In the genomic region with DNA sequence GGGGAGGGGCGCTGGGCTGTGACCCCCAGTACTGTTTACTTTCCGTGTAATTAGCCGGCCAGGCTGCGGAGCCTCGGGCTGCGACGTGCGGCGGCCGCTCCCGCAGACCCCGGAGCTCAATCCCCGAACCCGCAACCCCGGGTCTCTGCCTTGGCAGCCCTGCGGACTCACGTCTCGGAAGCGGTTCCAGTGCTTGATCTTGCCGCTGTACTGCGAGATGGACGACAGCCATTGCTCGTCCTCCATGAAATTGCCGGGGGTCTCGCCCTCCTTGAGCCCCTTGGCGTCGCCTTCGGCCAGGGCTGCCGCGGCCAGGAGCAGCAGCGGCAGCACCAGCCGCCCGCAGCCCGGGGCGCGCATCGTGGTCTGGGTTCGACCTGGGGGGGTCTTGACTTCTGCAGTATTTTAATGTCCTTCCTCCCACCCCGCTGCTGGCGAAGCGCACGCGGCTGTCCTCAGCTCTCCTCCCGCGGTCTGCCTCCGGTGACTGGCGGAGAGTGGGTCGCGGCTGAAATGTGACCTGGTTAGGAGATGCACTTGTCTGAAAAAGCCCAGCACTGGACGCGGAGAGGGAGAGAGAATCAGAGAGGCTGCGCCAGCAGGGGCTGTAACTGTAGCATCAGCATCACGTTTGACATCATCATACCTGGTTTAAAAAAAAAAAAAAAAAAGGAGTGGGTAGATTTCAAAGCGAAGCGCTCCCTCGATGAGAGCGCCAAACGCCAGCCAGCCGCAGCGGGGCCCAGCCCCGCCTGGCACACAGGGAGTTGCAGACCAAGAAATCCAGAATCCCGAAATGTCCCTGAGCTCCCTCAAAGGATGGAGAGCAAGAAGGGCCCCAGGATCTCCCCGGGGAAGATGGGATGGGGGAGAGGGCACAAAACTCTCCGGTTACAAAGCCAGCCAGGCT, we compare ENCODE assay signal across 1 cellular context.
TF ChIP-seq lines count a peak whose summit lies in the region.

A gene with protein sequence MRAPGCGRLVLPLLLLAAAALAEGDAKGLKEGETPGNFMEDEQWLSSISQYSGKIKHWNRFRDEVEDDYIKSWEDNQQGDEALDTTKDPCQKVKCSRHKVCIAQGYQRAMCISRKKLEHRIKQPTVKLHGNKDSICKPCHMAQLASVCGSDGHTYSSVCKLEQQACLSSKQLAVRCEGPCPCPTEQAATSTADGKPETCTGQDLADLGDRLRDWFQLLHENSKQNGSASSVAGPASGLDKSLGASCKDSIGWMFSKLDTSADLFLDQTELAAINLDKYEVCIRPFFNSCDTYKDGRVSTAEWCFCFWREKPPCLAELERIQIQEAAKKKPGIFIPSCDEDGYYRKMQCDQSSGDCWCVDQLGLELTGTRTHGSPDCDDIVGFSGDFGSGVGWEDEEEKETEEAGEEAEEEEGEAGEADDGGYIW (minus strand): TSS at position 583 of the 910 bp plus-strand sequence. CDS start 223 bp downstream, at position 360.

TF ChIP-seq in HepG2, 621 proteins besides CTCF, POLR2A, EP300 and RAD21 (continued from another document and continues in another):
- TF ChIP-seq, protein P1, sequence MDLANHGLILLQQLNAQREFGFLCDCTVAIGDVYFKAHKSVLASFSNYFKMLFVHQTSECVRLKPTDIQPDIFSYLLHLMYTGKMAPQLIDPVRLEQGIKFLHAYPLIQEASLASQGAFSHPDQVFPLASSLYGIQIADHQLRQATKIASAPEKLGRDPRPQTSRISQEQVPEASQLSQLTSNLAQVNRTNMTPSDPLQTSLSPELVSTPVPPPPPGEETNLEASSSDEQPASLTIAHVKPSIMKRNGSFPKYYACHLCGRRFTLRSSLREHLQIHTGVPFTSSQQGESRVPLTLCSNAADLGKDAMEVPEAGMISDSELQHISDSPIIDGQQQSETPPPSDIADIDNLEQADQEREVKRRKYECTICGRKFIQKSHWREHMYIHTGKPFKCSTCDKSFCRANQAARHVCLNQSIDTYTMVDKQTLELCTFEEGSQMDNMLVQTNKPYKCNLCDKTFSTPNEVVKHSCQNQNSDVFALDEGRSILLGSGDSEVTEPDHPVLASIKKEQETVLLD (CRISPR knock-in tag; IDR thresholded peaks at IDR 0.05; ENCODE audit: low read depth) = no peak
- TF ChIP-seq ZBTB7A (CRISPR knock-in tag; IDR thresholded peaks at IDR 0.05) (peak; percentile 22; the same call in 1 of the 2 replicates), ARHGAP35 (CRISPR knock-in tag; IDR thresholded peaks at IDR 0.05; ENCODE audit: borderline replicate concordance) (no peak), MTF1 (CRISPR knock-in tag; IDR thresholded peaks at IDR 0.05) (no peak), ZNF569 (CRISPR knock-in tag; IDR thresholded peaks at IDR 0.05; ENCODE audit: borderline replicate concordance) (no peak), FOSL2 (CRISPR knock-in tag; IDR thresholded peaks at IDR 0.05) (no peak), ZIK1 (CRISPR knock-in tag; IDR thresholded peaks at IDR 0.05; ENCODE audit: borderline replicate concordance, low read depth) (0 out of 2 replicates have a peak, but pooled peaks have one; percentile 40), ZNF501 (CRISPR knock-in tag; IDR thresholded peaks at IDR 0.05) (peak; percentile 57; the same call in 1 of the 2 replicates), NFKB2 (CRISPR knock-in tag; IDR thresholded peaks at IDR 0.05; ENCODE audit: borderline replicate concordance) (no peak), GTF3A (CRISPR knock-in tag; conservative IDR thresholded peaks at IDR 0.05) (no peak), ZBTB20 (CRISPR knock-in tag; IDR thresholded peaks at IDR 0.05; ENCODE audit: borderline replicate concordance, low read depth) (0 out of 2 replicates have a peak, but pooled peaks have one; percentile 29), ZNF510 (CRISPR knock-in tag; IDR thresholded peaks at IDR 0.05; ENCODE audit: low read depth) (no peak), ZNF232 (CRISPR knock-in tag; IDR thresholded peaks at IDR 0.05; ENCODE audit: borderline replicate concordance) (0 out of 2 replicates have a peak, but pooled peaks have one; percentile 53), HOXA3 (CRISPR knock-in tag; IDR thresholded peaks at IDR 0.05) (peak; percentile 16; the same call in 1 of the 2 replicates), ZNF749 (CRISPR knock-in tag; IDR thresholded peaks at IDR 0.05; ENCODE audit: borderline replicate concordance) (no peak), ZSCAN30 (CRISPR knock-in tag; IDR thresholded peaks at IDR 0.05) (no peak), TAF1 (CRISPR knock-in tag; IDR thresholded peaks at IDR 0.05) (peak; percentile 21; the same call in 1 of the 2 replicates), ZEB1 (IDR thresholded peaks at IDR 0.05; ENCODE audit: insufficient replicate concordance, low read depth) (no peak), ZNF761 (CRISPR knock-in tag; conservative IDR thresholded peaks at IDR 0.05) (peak; percentile 39; the same call in 1 of the 2 replicates), SALL1 (CRISPR knock-in tag; IDR thresholded peaks at IDR 0.05) (0 out of 2 replicates have a peak, but pooled peaks have one; percentile 16), FOXA3 (CRISPR knock-in tag; IDR thresholded peaks at IDR 0.05) (no peak), NONO (IDR thresholded peaks at IDR 0.05) (no peak), NONO (CRISPR knock-in tag; conservative IDR thresholded peaks at IDR 0.05) (peak; percentile 47; the same call in 1 of the 2 replicates)
- TF ChIP-seq, protein P2, sequence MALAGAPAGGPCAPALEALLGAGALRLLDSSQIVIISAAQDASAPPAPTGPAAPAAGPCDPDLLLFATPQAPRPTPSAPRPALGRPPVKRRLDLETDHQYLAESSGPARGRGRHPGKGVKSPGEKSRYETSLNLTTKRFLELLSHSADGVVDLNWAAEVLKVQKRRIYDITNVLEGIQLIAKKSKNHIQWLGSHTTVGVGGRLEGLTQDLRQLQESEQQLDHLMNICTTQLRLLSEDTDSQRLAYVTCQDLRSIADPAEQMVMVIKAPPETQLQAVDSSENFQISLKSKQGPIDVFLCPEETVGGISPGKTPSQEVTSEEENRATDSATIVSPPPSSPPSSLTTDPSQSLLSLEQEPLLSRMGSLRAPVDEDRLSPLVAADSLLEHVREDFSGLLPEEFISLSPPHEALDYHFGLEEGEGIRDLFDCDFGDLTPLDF (CRISPR knock-in tag; IDR thresholded peaks at IDR 0.05) = no peak
- TF ChIP-seq, protein P3, sequence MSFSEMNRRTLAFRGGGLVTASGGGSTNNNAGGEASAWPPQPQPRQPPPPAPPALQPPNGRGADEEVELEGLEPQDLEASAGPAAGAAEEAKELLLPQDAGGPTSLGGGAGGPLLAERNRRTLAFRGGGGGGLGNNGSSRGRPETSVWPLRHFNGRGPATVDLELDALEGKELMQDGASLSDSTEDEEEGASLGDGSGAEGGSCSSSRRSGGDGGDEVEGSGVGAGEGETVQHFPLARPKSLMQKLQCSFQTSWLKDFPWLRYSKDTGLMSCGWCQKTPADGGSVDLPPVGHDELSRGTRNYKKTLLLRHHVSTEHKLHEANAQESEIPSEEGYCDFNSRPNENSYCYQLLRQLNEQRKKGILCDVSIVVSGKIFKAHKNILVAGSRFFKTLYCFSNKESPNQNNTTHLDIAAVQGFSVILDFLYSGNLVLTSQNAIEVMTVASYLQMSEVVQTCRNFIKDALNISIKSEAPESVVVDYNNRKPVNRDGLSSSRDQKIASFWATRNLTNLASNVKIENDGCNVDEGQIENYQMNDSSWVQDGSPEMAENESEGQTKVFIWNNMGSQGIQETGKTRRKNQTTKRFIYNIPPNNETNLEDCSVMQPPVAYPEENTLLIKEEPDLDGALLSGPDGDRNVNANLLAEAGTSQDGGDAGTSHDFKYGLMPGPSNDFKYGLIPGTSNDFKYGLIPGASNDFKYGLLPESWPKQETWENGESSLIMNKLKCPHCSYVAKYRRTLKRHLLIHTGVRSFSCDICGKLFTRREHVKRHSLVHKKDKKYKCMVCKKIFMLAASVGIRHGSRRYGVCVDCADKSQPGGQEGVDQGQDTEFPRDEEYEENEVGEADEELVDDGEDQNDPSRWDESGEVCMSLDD (CRISPR knock-in tag; IDR thresholded peaks at IDR 0.05; ENCODE audit: borderline replicate concordance) = 0 out of 2 replicates have a peak, but pooled peaks have one; percentile 22
- TF ChIP-seq, protein P4, sequence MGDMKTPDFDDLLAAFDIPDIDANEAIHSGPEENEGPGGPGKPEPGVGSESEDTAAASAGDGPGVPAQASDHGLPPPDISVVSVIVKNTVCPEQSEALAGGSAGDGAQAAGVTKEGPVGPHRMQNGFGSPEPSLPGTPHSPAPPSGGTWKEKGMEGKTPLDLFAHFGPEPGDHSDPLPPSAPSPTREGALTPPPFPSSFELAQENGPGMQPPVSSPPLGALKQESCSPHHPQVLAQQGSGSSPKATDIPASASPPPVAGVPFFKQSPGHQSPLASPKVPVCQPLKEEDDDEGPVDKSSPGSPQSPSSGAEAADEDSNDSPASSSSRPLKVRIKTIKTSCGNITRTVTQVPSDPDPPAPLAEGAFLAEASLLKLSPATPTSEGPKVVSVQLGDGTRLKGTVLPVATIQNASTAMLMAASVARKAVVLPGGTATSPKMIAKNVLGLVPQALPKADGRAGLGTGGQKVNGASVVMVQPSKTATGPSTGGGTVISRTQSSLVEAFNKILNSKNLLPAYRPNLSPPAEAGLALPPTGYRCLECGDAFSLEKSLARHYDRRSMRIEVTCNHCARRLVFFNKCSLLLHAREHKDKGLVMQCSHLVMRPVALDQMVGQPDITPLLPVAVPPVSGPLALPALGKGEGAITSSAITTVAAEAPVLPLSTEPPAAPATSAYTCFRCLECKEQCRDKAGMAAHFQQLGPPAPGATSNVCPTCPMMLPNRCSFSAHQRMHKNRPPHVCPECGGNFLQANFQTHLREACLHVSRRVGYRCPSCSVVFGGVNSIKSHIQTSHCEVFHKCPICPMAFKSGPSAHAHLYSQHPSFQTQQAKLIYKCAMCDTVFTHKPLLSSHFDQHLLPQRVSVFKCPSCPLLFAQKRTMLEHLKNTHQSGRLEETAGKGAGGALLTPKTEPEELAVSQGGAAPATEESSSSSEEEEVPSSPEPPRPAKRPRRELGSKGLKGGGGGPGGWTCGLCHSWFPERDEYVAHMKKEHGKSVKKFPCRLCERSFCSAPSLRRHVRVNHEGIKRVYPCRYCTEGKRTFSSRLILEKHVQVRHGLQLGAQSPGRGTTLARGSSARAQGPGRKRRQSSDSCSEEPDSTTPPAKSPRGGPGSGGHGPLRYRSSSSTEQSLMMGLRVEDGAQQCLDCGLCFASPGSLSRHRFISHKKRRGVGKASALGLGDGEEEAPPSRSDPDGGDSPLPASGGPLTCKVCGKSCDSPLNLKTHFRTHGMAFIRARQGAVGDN (CRISPR knock-in tag; IDR thresholded peaks at IDR 0.05) = peak; percentile 71; the same call in 1 of the 2 replicates
- TF ChIP-seq, protein P5, sequence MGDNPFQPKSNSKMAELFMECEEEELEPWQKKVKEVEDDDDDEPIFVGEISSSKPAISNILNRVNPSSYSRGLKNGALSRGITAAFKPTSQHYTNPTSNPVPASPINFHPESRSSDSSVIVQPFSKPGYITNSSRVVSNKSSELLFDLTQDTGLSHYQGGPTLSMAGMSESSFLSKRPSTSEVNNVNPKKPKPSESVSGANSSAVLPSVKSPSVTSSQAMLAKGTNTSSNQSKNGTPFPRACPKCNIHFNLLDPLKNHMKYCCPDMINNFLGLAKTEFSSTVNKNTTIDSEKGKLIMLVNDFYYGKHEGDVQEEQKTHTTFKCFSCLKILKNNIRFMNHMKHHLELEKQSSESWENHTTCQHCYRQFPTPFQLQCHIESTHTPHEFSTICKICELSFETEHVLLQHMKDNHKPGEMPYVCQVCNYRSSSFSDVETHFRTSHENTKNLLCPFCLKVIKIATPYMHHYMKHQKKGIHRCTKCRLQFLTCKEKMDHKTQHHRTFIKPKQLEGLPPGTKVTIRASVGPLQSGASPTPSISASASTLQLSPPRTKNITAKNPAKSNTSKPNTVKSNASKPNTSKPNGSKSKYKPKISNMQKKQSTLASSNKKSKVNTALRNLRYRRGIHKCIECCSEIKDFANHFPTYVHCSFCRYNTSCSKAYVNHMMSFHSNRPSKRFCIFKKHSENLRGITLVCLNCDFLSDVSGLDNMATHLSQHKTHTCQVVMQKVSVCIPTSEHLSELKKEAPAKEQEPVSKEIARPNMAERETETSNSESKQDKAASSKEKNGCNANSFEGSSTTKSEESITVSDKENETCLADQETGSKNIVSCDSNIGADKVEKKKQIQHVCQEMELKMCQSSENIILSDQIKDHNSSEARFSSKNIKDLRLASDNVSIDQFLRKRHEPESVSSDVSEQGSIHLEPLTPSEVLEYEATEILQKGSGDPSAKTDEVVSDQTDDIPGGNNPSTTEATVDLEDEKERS (CRISPR knock-in tag; IDR thresholded peaks at IDR 0.05) = 0 out of 2 replicates have a peak, but pooled peaks have one; percentile 31
- TF ChIP-seq, protein P6, sequence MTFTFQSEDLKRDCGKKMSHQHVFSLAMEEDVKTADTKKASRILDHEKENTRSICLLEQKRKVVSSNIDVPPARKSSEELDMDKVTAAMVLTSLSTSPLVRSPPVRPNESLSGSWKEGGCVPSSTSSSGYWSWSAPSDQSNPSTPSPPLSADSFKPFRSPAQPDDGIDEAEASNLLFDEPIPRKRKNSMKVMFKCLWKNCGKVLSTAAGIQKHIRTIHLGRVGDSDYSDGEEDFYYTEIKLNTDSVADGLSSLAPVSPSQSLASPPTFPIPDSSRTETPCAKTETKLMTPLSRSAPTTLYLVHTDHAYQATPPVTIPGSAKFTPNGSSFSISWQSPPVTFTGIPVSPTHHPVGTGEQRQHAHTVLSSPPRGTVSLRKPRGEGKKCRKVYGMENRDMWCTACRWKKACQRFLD (CRISPR knock-in tag; IDR thresholded peaks at IDR 0.05; ENCODE audit: borderline replicate concordance) = 0 out of 2 replicates have a peak, but pooled peaks have one; percentile 32
- TF ChIP-seq, protein P7, sequence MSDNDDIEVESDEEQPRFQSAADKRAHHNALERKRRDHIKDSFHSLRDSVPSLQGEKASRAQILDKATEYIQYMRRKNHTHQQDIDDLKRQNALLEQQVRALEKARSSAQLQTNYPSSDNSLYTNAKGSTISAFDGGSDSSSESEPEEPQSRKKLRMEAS (IDR thresholded peaks at IDR 0.05) = peak; percentile 60; the same call in 1 of the 2 replicates
- TF ChIP-seq, protein P8, sequence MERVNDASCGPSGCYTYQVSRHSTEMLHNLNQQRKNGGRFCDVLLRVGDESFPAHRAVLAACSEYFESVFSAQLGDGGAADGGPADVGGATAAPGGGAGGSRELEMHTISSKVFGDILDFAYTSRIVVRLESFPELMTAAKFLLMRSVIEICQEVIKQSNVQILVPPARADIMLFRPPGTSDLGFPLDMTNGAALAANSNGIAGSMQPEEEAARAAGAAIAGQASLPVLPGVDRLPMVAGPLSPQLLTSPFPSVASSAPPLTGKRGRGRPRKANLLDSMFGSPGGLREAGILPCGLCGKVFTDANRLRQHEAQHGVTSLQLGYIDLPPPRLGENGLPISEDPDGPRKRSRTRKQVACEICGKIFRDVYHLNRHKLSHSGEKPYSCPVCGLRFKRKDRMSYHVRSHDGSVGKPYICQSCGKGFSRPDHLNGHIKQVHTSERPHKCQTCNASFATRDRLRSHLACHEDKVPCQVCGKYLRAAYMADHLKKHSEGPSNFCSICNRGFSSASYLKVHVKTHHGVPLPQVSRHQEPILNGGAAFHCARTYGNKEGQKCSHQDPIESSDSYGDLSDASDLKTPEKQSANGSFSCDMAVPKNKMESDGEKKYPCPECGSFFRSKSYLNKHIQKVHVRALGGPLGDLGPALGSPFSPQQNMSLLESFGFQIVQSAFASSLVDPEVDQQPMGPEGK (CRISPR knock-in tag; IDR thresholded peaks at IDR 0.05) = 0 out of 2 replicates have a peak, but pooled peaks have one; percentile 28
- TF ChIP-seq, protein P9, sequence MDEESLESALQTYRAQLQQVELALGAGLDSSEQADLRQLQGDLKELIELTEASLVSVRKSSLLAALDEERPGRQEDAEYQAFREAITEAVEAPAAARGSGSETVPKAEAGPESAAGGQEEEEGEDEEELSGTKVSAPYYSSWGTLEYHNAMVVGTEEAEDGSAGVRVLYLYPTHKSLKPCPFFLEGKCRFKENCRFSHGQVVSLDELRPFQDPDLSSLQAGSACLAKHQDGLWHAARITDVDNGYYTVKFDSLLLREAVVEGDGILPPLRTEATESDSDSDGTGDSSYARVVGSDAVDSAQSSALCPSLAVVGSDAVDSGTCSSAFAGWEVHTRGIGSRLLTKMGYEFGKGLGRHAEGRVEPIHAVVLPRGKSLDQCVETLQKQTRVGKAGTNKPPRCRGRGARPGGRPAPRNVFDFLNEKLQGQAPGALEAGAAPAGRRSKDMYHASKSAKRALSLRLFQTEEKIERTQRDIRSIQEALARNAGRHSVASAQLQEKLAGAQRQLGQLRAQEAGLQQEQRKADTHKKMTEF (CRISPR knock-in tag; IDR thresholded peaks at IDR 0.05) = 0 out of 2 replicates have a peak, but pooled peaks have one; percentile 24
